Comparison of ENCODE assay signal across 36 cellular contexts in the genomic region with DNA sequence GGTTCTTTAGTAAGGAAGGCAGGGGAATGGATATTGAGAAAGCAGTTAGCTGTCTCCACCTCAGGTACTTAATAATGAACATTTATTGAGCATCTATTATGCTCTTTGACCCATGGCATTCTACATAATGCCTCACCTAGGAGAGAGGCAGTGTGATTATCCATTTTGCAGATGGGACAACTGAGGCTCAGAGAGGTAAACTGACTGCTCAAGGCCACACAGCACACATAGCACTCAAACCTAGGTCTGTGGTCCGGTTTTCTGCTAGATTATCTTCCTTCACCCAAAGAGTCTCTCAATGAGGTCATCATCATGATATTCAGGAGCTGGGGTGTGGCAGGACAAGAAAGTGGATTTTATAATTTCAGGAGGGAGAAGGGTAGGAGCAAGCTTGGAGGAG.
"Had no signal": no experiment of that assay in that cellular context is flagged by ENCODE, and none has a peak within 500 bp of the region (broad histone marks: within the 10 kb centered on the region; RNA-seq: fewer than 3 reads in every experiment).

No MANE protein-coding gene starts in this region.

- H3K36me3 Mint-ChIP-seq: activated CD4-positive, alpha-beta memory T cell treated with anti-CD3 and anti-CD28 coated beads for 36 hours; activated naive CD4-positive, alpha-beta T cell treated with anti-CD3 and anti-CD28 coated beads, Interleukin-2, amount 50 U/mL, for 72 hours; activated naive CD8-positive, alpha-beta T cell treated with anti-CD3 and anti-CD28 coated beads for 36 hours had no signal

- H3K9me3 ChIP-seq: adrenal gland, body of pancreas, breast epithelium had no signal

- ATAC-seq: activated CD8-positive, alpha-beta T cell treated with anti-CD3 and anti-CD28 coated beads for 36 hours; activated naive CD4-positive, alpha-beta T cell treated with anti-CD3 and anti-CD28 coated beads, Interleukin-2, amount 50 U/mL, for 72 hours; activated T-cell treated with anti-CD3 and anti-CD28 coated beads, Interleukin-2, amount 50 U/mL, for 4 hours; activated T-cell treated with anti-CD3 and anti-CD28 coated beads, Interleukin-2, amount 50 U/mL, for 72 hours; activated T-helper 17 cell treated with anti-CD3 and anti-CD28 coated beads, Interleukin-2, amount 50 U/mL, for 72 hours; body of pancreas had no signal

- H3K27ac ChIP-seq: adrenal gland, body of pancreas, brain microvascular endothelial cell, breast epithelium, VCaP had no signal

- FAIRE-seq: astrocyte, TTC549 had no signal

- H3K27me3 ChIP-seq: body of pancreas had no signal

- H3K9me3 Mint-ChIP-seq: activated B cell treated with CpG ODN at 0.5 μM for 24 hours; activated CD4-positive, alpha-beta memory T cell treated with anti-CD3 and anti-CD28 coated beads for 36 hours; activated CD4-positive, alpha-beta T cell treated with anti-CD3 and anti-CD28 coated beads, Interleukin-2, amount 10 ng/mL, durations not matched to agents 24 days and 14 days; activated CD8-positive, alpha-beta T cell treated with anti-CD3 and anti-CD28 coated beads for 36 hours; activated naive CD4-positive, alpha-beta T cell treated with anti-CD3 and anti-CD28 coated beads for 36 hours; activated naive CD4-positive, alpha-beta T cell treated with anti-CD3 and anti-CD28 coated beads, Interleukin-2, amount 50 U/mL, for 72 hours; activated naive CD8-positive, alpha-beta T cell treated with anti-CD3 and anti-CD28 coated beads for 36 hours; activated T-cell treated with anti-CD3 and anti-CD28 coated beads, Interleukin-2, amount 50 U/mL, for 4 hours; activated T-cell treated with anti-CD3 and anti-CD28 coated beads, Interleukin-2, amount 50 U/mL, for 72 hours; activated T-helper 1 cell treated with anti-CD3 and anti-CD28 coated beads, Interleukin-12 subunit alpha, Interleukin-12 subunit beta, Interleukin-2, Interleukin-4 antibody, amounts not matched to agents 30 ng/mL and 10 ng/mL and 1 ng/mL, durations not matched to agents 14 hours and 24 hours and 36 hours; activated T-helper 17 cell treated with anti-CD3 and anti-CD28 coated beads, Interleukin-2, amount 50 U/mL, for 72 hours; T-helper 1 cell treated with Interleukin-12 subunit alpha and Interleukin-12 subunit beta and Interleukin-4 antibody, amounts not matched to agents 30 μg/mL and 1 μg/mL, for 36 hours; T-helper 2 cell treated with Interferon-gamma antibody and Interleukin-4, amounts not matched to agents 5 μg/mL and 100 μg/mL, for 36 hours had no signal

- H3K4me3 ChIP-seq: adrenal gland, body of pancreas, breast epithelium had no signal

- H3K27ac Mint-ChIP-seq: activated B cell treated with CpG ODN at 0.5 μM for 24 hours; activated CD4-positive, alpha-beta memory T cell treated with anti-CD3 and anti-CD28 coated beads for 36 hours; activated CD4-positive, alpha-beta T cell treated with anti-CD3 and anti-CD28 coated beads, Interleukin-2, amount 10 ng/mL, durations not matched to agents 24 days and 14 days; activated CD8-positive, alpha-beta T cell treated with anti-CD3 and anti-CD28 coated beads for 36 hours; activated naive CD4-positive, alpha-beta T cell treated with anti-CD3 and anti-CD28 coated beads for 36 hours; activated naive CD8-positive, alpha-beta T cell treated with anti-CD3 and anti-CD28 coated beads for 36 hours; activated T-cell treated with anti-CD3 and anti-CD28 coated beads, Interleukin-2, amount 50 U/mL, for 72 hours; activated T-helper 1 cell treated with anti-CD3 and anti-CD28 coated beads, Interleukin-12 subunit alpha, Interleukin-12 subunit beta, Interleukin-2, Interleukin-4 antibody, amounts not matched to agents 30 ng/mL and 10 ng/mL and 1 ng/mL, durations not matched to agents 14 hours and 24 hours and 36 hours; activated T-helper 17 cell treated with anti-CD3 and anti-CD28 coated beads, Interleukin-2, amount 50 U/mL, for 72 hours; T-helper 1 cell treated with Interleukin-12 subunit alpha and Interleukin-12 subunit beta and Interleukin-4 antibody, amounts not matched to agents 30 μg/mL and 1 μg/mL, for 36 hours; T-helper 2 cell treated with Interferon-gamma antibody and Interleukin-4, amounts not matched to agents 5 μg/mL and 100 μg/mL, for 36 hours had no signal

- H3K36me3 ChIP-seq: adrenal gland, brain microvascular endothelial cell, breast epithelium had no signal

- H3K4me1 Mint-ChIP-seq: activated B cell treated with CpG ODN at 0.5 μM for 24 hours; activated CD4-positive, alpha-beta T cell treated with anti-CD3 and anti-CD28 coated beads, Interleukin-2, amount 10 ng/mL, durations not matched to agents 24 days and 14 days; activated naive CD8-positive, alpha-beta T cell treated with anti-CD3 and anti-CD28 coated beads for 36 hours; activated T-helper 17 cell treated with anti-CD3 and anti-CD28 coated beads, Interleukin-2, amount 50 U/mL, for 72 hours had no signal

- H3K4me3 Mint-ChIP-seq: activated B cell treated with CpG ODN at 0.5 μM for 24 hours; activated CD4-positive, alpha-beta memory T cell treated with anti-CD3 and anti-CD28 coated beads for 36 hours; activated CD4-positive, alpha-beta T cell treated with anti-CD3 and anti-CD28 coated beads, Interleukin-2, amount 10 ng/mL, durations not matched to agents 24 days and 14 days; activated CD8-positive, alpha-beta T cell treated with anti-CD3 and anti-CD28 coated beads for 36 hours; activated naive CD4-positive, alpha-beta T cell treated with anti-CD3 and anti-CD28 coated beads for 36 hours; activated naive CD8-positive, alpha-beta T cell treated with anti-CD3 and anti-CD28 coated beads for 36 hours; activated T-cell treated with anti-CD3 and anti-CD28 coated beads, Interleukin-2, amount 50 U/mL, for 4 hours; activated T-cell treated with anti-CD3 and anti-CD28 coated beads, Interleukin-2, amount 50 U/mL, for 72 hours; activated T-helper 1 cell treated with anti-CD3 and anti-CD28 coated beads, Interleukin-12 subunit alpha, Interleukin-12 subunit beta, Interleukin-2, Interleukin-4 antibody, amounts not matched to agents 30 ng/mL and 10 ng/mL and 1 ng/mL, durations not matched to agents 14 hours and 24 hours and 36 hours; activated T-helper 17 cell treated with anti-CD3 and anti-CD28 coated beads, Interleukin-2, amount 50 U/mL, for 72 hours; T-helper 1 cell treated with Interleukin-12 subunit alpha and Interleukin-12 subunit beta and Interleukin-4 antibody, amounts not matched to agents 30 μg/mL and 1 μg/mL, for 36 hours; T-helper 2 cell treated with Interferon-gamma antibody and Interleukin-4, amounts not matched to agents 5 μg/mL and 100 μg/mL, for 36 hours had no signal

- DNase-seq: activated B cell treated with CpG ODN at 0.5 μM for 24 hours; activated CD4-positive, alpha-beta memory T cell treated with anti-CD3 and anti-CD28 coated beads for 36 hours; activated CD4-positive, alpha-beta T cell treated with anti-CD3 and anti-CD28 coated beads for 4 hours; activated CD4-positive, alpha-beta T cell treated with anti-CD3 and anti-CD28 coated beads, Interleukin-2, amount 10 ng/mL, durations not matched to agents 24 days and 14 days; activated CD4-positive, alpha-beta T cell treated with anti-CD3 and anti-CD28 coated beads, Interleukin-2, amount 50 U/mL, for 1 hour; activated CD4-positive, alpha-beta T cell treated with anti-CD3 and anti-CD28 coated beads, Interleukin-2, amount 50 U/mL, for 4 hours; activated CD4-positive, CD25-positive, alpha-beta regulatory T cell treated with anti-CD3 and anti-CD28 coated beads, Interleukin-2, amount 50 U/mL, for 72 hours; activated CD8-positive, alpha-beta memory T cell treated with anti-CD3 and anti-CD28 coated beads, Interleukin-2, amount 50 U/mL, for 4 hours; activated CD8-positive, alpha-beta T cell treated with anti-CD3 and anti-CD28 coated beads for 36 hours; activated effector memory CD4-positive, alpha-beta T cell treated with anti-CD3 and anti-CD28 coated beads, Interleukin-2, amount 50 U/mL, for 16 hours; activated gamma-delta T cell treated with Interleukin-2 at 50 U/mL for 16 hours; activated naive CD4-positive, alpha-beta T cell; activated naive CD4-positive, alpha-beta T cell treated with anti-CD3 and anti-CD28 coated beads for 36 hours; activated naive CD4-positive, alpha-beta T cell treated with anti-CD3 and anti-CD28 coated beads, Interleukin-2, amount 50 U/mL, for 16 hours; activated naive CD8-positive, alpha-beta T cell treated with anti-CD3 and anti-CD28 coated beads for 36 hours; activated T-cell treated with anti-CD3 and anti-CD28 coated beads for 4 hours; activated T-cell treated with anti-CD3 and anti-CD28 coated beads, Interleukin-2, amount 50 U/mL, for 1 hour; activated T-cell treated with anti-CD3 and anti-CD28 coated beads, Interleukin-2, amount 50 U/mL, for 4 hours; activated T-cell treated with anti-CD3 and anti-CD28 coated beads, Interleukin-2, amount 50 U/mL, for 72 hours; adrenal gland; amniotic stem cell; aorta; body of pancreas; brain microvascular endothelial cell; central memory CD4-positive, alpha-beta T cell; T-helper 2 cell; T-helper 9 cell had no signal

- H3K4me1 ChIP-seq: adrenal gland, body of pancreas, breast epithelium had no signal
